1 cellular context compared by ENCODE assay signal in the genomic region with DNA sequence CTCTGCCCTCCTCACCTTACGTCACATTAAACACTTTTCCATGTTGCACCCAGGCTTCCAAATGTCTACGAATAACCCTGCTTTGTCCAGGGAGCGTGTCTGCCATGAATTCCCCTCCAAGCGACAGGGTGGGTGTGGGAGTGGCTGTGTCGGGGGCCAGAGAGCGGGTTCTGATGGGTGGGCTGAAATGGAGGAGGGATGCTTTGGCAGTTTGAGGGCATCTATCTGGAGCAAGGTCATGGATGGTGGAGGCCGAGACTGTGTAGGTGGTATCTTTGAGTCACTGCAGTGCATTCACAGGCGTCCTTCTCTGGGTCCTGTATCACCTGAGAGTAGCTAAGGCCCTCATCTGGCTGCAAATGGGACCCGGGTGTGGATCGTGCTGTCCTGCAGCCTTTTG.
TF ChIP-seq lines count a peak whose summit lies in the region.

No MANE protein-coding gene starts in this region.

TF ChIP-seq in WTC11, 78 proteins besides CTCF, POLR2A, EP300 and RAD21 (continued from another document):
- TF ChIP-seq, protein P1, sequence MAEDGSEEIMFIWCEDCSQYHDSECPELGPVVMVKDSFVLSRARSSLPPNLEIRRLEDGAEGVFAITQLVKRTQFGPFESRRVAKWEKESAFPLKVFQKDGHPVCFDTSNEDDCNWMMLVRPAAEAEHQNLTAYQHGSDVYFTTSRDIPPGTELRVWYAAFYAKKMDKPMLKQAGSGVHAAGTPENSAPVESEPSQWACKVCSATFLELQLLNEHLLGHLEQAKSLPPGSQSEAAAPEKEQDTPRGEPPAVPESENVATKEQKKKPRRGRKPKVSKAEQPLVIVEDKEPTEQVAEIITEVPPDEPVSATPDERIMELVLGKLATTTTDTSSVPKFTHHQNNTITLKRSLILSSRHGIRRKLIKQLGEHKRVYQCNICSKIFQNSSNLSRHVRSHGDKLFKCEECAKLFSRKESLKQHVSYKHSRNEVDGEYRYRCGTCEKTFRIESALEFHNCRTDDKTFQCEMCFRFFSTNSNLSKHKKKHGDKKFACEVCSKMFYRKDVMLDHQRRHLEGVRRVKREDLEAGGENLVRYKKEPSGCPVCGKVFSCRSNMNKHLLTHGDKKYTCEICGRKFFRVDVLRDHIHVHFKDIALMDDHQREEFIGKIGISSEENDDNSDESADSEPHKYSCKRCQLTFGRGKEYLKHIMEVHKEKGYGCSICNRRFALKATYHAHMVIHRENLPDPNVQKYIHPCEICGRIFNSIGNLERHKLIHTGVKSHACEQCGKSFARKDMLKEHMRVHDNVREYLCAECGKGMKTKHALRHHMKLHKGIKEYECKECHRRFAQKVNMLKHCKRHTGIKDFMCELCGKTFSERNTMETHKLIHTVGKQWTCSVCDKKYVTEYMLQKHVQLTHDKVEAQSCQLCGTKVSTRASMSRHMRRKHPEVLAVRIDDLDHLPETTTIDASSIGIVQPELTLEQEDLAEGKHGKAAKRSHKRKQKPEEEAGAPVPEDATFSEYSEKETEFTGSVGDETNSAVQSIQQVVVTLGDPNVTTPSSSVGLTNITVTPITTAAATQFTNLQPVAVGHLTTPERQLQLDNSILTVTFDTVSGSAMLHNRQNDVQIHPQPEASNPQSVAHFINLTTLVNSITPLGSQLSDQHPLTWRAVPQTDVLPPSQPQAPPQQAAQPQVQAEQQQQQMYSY (CRISPR knock-in tag; IDR thresholded peaks at IDR 0.05) = no peak
- TF ChIP-seq SMAD3 (CRISPR knock-in tag; IDR thresholded peaks at IDR 0.05; ENCODE audit: borderline replicate concordance) (no peak), NR3C1 (CRISPR knock-in tag; conservative IDR thresholded peaks at IDR 0.05; ENCODE audit: low read depth) (no peak), STAT6 (CRISPR knock-in tag; conservative IDR thresholded peaks at IDR 0.05; ENCODE audit: low read depth) (no peak), USF2 (CRISPR knock-in tag; IDR thresholded peaks at IDR 0.05) (no peak), CBFB (CRISPR knock-in tag; IDR thresholded peaks at IDR 0.05; ENCODE audit: low read depth) (no peak), HMGA2 (CRISPR knock-in tag; IDR thresholded peaks at IDR 0.05) (no peak)
